ENCODE assay signal across 9 cellular contexts in genomic region chr9:86679979-86680378, GRCh38.
"Had no signal": no experiment of that assay in that cellular context is flagged by ENCODE, and none has a peak within 500 bp of the region (broad histone marks: within the 10 kb centered on the region; RNA-seq: fewer than 3 reads in every experiment).

No MANE protein-coding gene starts in this region.

- H3K4me1 ChIP-seq: HAP-1 had no signal

- FAIRE-seq: H1, HTR-8/SVneo, K562 had no signal

- H3K9me3 ChIP-seq: HAP-1 had no signal

- H3K4me3 ChIP-seq: GM23338, HAP-1, K562 had no signal

- DNase-seq: H7, HFFc6, IMR-90, KG1 had no signal

- H3K36me3 ChIP-seq: HAP-1 had no signal
